ENCODE assay signal across 8 cellular contexts in genomic region chr14:58296731-58297130, GRCh38. TPM values are rescaled to one million over a fixed set of nuclear protein-coding genes. Genes with fewer than 3 reads are reported as not detected.
DNase-seq lines count a peak whose midpoint lies in the region; ATAC-seq, FAIRE-seq and TF ChIP-seq lines count a peak whose summit lies in the region.

No MANE protein-coding gene starts in this region.

- peaks cover 84% of the 10 kb centered on the region for H3K79me2 ChIP-seq in smooth muscle cell (ENCODE audit: low read depth)

- WGBS in smooth muscle cell (ENCODE audit: low lambda C conversion rate), result 4% methylated on average over 3 of the region's 3 CpGs

- H3K27me3 ChIP-seq in RWPE2 (ENCODE audit: insufficient read depth, poor library complexity, severe bottlenecking) (no peaks in the 10 kb centered on the region), smooth muscle cell (ENCODE audit: low read depth) (no peaks in the 10 kb centered on the region)

- peaks cover 59% of the 10 kb centered on the region for H4K20me1 ChIP-seq in smooth muscle cell (ENCODE audit: low read depth)

- DNase-seq in GM19239 (ENCODE audit: insufficient read length, low spot score) (no peak), RWPE2 (ENCODE audit: low spot score) (no peak), hepatic stellate cell (ENCODE audit: low spot score) (peak; percentile 7), smooth muscle cell (lab: John Stamatoyannopoulos, UW; ENCODE audit: unreplicated experiment) (no peak), NCI-H2196 (lab: John Stamatoyannopoulos, UW; ENCODE audit: unreplicated experiment) (no peak), germinal center (ENCODE audit: low spot score) (no peak)

- H3F3A ChIP-seq in smooth muscle cell (ENCODE audit: low read depth), result no peaks in the 10 kb centered on the region

- FAIRE-seq in GM19239 (lab: Jason Lieb, UNC), result peak; percentile 35

- H3K4me3 ChIP-seq in RWPE2 (ENCODE audit: severe bottlenecking) (peak overlapping the region; percentile 69), smooth muscle cell (peak overlapping the region; percentile 84)

- H3K36me3 ChIP-seq in RWPE2 (ENCODE audit: low read depth), result peaks cover 61% of the 10 kb centered on the region
- peaks cover 10% of the 10 kb centered on the region for H3K36me3 ChIP-seq in smooth muscle cell (ENCODE audit: low read depth)

- peaks cover 11% of the 10 kb centered on the region for H3K4me1 ChIP-seq in RWPE2 (ENCODE audit: insufficient read depth, poor library complexity, severe bottlenecking)
- peaks cover 9% of the 10 kb centered on the region for H3K4me1 ChIP-seq in smooth muscle cell (ENCODE audit: low read depth)

- peak overlapping the region; percentile 94 for H3K9ac ChIP-seq in smooth muscle cell (ENCODE audit: low read depth)

- H3K9me3 ChIP-seq in RWPE2 (ENCODE audit: severe bottlenecking) (no peaks in the 10 kb centered on the region), smooth muscle cell (replicated peaks; ENCODE audit: low read depth) (no peaks in the 10 kb centered on the region)

- H3K27ac ChIP-seq in RWPE2 (ENCODE audit: poor library complexity, severe bottlenecking), result peak overlapping the region; percentile 85
- H3K27ac ChIP-seq in smooth muscle cell (ENCODE audit: low read depth), result peak overlapping the region; percentile 98

- no peak overlapping the region for H2AFZ ChIP-seq in smooth muscle cell (ENCODE audit: low read depth)

- ATAC-seq in RWPE2 (ENCODE audit: low read depth) (no peak), GM19395 (IDR thresholded peaks at IDR 0.05; ENCODE audit: unreplicated experiment) (no peak), HG02763 (IDR thresholded peaks at IDR 0.05; ENCODE audit: unreplicated experiment) (no peak)

- TF ChIP-seq CTCF in RWPE2 (IDR thresholded peaks at IDR 0.05; ENCODE audit: poor library complexity, severe bottlenecking) (no peak), smooth muscle cell (IDR thresholded peaks at IDR 0.05; ENCODE audit: borderline replicate concordance, insufficient read depth, poor library complexity, severe bottlenecking) (no peak)

- peak overlapping the region; percentile 88 for H3K4me2 ChIP-seq in smooth muscle cell

RNA-seq across cellular contexts. Expression of gene ARID4A, which starts 1.6 kb away (rescaled TPM):
- 14.1 and 14.6 TPM in 2 replicates for total RNA-seq in smooth muscle cell
- 18.4 and 24.9 TPM in 2 replicates for polyA plus RNA-seq in smooth muscle cell

RNA-seq across cellular contexts. Expression of gene PSMA3, which starts 52.1 kb away (rescaled TPM):
- 133 and 139 TPM in 2 replicates for total RNA-seq in smooth muscle cell
- polyA plus RNA-seq in smooth muscle cell, result 181 and 189 TPM in 2 replicates
